Comparison of ENCODE assay signal across 26 cellular contexts in genomic region chr12:125525879-125526278, GRCh38.
DNase-seq lines count a peak whose midpoint lies in the region; ATAC-seq and TF ChIP-seq lines count a peak whose summit lies in the region.
"Had no signal": no experiment of that assay in that cellular context is flagged by ENCODE, and none has a peak within 500 bp of the region (broad histone marks: within the 10 kb centered on the region; RNA-seq: fewer than 3 reads in every experiment).

No MANE protein-coding gene starts in this region.

- no peaks in the 10 kb centered on the region for H3K79me2 ChIP-seq in osteoblast (ENCODE audit: insufficient read depth, low read length)

- no peak overlapping the region for H3K4me2 ChIP-seq in osteoblast (ENCODE audit: insufficient read depth, low read length)
- H3K4me2 ChIP-seq: BLaER1 had no signal

- no peak for TF ChIP-seq CTCF in osteoblast (IDR thresholded peaks at IDR 0.05; ENCODE audit: extremely low read depth, low read depth, low read length)

- DNase-seq in stimulated activated naive CD8-positive, alpha-beta T cell treated with anti-CD3 and anti-CD28 coated beads, Interleukin-15, amount 100 ng/mL, for 72 hours: no peak
- DNase-seq in stimulated activated naive CD8-positive, alpha-beta T cell treated with anti-CD3 and anti-CD28 coated beads, Interleukin-15, Interleukin-2, amounts not matched to agents 100 U/mL and 50 U/mL, for 24 hours: no peak
- DNase-seq in islet precursor cell (peak; percentile 36), osteoblast (ENCODE audit: insufficient read length, low spot score, missing footprints) (peak; percentile 71), hepatic stellate cell (ENCODE audit: low spot score) (no peak)
- DNase-seq in activated T-cell treated with anti-CD3 and anti-CD28 coated beads, Interleukin-2, amount 50 U/mL, for 4 hours: no peak
- DNase-seq: 8988T; ACHN; BE2C; C1 segment of cervical spinal cord; CD4-positive, alpha-beta memory T cell; CD4-positive, CD25-positive, alpha-beta regulatory T cell; CD8-positive, alpha-beta memory T cell; COR-L47; DMS 273 treated with DMSO at 0.1 percent for 48 hours; DMS153; DMS53; DMS79; DND-41; EL; GDM1 had no signal

- no peak overlapping the region for H3K4me3 Mint-ChIP-seq in stimulated activated naive CD8-positive, alpha-beta T cell treated with anti-CD3 and anti-CD28 coated beads, Interleukin-15, amount 100 ng/mL, for 72 hours
- H3K4me3 Mint-ChIP-seq in activated T-cell treated with anti-CD3 and anti-CD28 coated beads, Interleukin-2, amount 50 U/mL, for 4 hours: no peak overlapping the region
- H3K4me3 Mint-ChIP-seq: CD14-positive monocyte; CD4-positive, alpha-beta memory T cell; CD4-positive, CD25-positive, alpha-beta regulatory T cell; CD8-positive, alpha-beta memory T cell had no signal

- no peaks in the 10 kb centered on the region for H3K27me3 ChIP-seq in osteoblast (ENCODE audit: insufficient read depth, low read length)
- H3K27me3 ChIP-seq: BE2C, BLaER1 had no signal

- no peaks in the 10 kb centered on the region for H3K4me1 ChIP-seq in osteoblast (ENCODE audit: insufficient read depth, low read length)
- H3K4me1 ChIP-seq: BE2C, BLaER1 had no signal

- peaks cover 2% of the 10 kb centered on the region for H3K9me3 ChIP-seq in osteoblast (ENCODE audit: low read depth, low read length)
- H3K9me3 ChIP-seq: BE2C had no signal

- H3K36me3 Mint-ChIP-seq in activated T-cell treated with anti-CD3 and anti-CD28 coated beads, Interleukin-2, amount 50 U/mL, for 4 hours (ENCODE audit: insufficient read depth): no peaks in the 10 kb centered on the region
- H3K36me3 Mint-ChIP-seq: CD14-positive monocyte; CD4-positive, alpha-beta memory T cell; CD8-positive, alpha-beta memory T cell had no signal

- H3K4me1 Mint-ChIP-seq in stimulated activated naive CD8-positive, alpha-beta T cell treated with anti-CD3 and anti-CD28 coated beads, Interleukin-15, amount 100 ng/mL, for 72 hours: no peaks in the 10 kb centered on the region
- no peaks in the 10 kb centered on the region for H3K4me1 Mint-ChIP-seq in activated T-cell treated with anti-CD3 and anti-CD28 coated beads, Interleukin-2, amount 50 U/mL, for 4 hours (ENCODE audit: low read depth)
- H3K4me1 Mint-ChIP-seq: CD14-positive monocyte; CD4-positive, alpha-beta memory T cell; CD4-positive, CD25-positive, alpha-beta regulatory T cell; CD8-positive, alpha-beta memory T cell had no signal

- H2AFZ ChIP-seq in osteoblast (ENCODE audit: low read length): no peak overlapping the region

- no peaks in the 10 kb centered on the region for H4K20me1 ChIP-seq in osteoblast (ENCODE audit: insufficient read depth, low read length)
- H4K20me1 ChIP-seq: BLaER1 had no signal

- no peaks in the 10 kb centered on the region for H3K36me3 ChIP-seq in osteoblast (ENCODE audit: insufficient read depth, low read length)
- H3K36me3 ChIP-seq: BE2C, BLaER1 had no signal

- no peak overlapping the region for H3K27ac Mint-ChIP-seq in stimulated activated naive CD8-positive, alpha-beta T cell treated with anti-CD3 and anti-CD28 coated beads, Interleukin-15, amount 100 ng/mL, for 72 hours
- H3K27ac Mint-ChIP-seq: CD4-positive, alpha-beta memory T cell; CD4-positive, CD25-positive, alpha-beta regulatory T cell; CD8-positive, alpha-beta memory T cell had no signal

- H3K9me3 Mint-ChIP-seq in stimulated activated naive CD8-positive, alpha-beta T cell treated with anti-CD3 and anti-CD28 coated beads, Interleukin-15, amount 100 ng/mL, for 72 hours: peaks cover 6 to 36% of the 10 kb centered on the region in 2 donors
- peaks cover 19% of the 10 kb centered on the region for H3K9me3 Mint-ChIP-seq in activated T-cell treated with anti-CD3 and anti-CD28 coated beads, Interleukin-2, amount 50 U/mL, for 4 hours

- H3K27me3 Mint-ChIP-seq in stimulated activated naive CD8-positive, alpha-beta T cell treated with anti-CD3 and anti-CD28 coated beads, Interleukin-15, amount 100 ng/mL, for 72 hours: peaks cover 4% of the 10 kb centered on the region
- no peaks in the 10 kb centered on the region for H3K27me3 Mint-ChIP-seq in activated T-cell treated with anti-CD3 and anti-CD28 coated beads, Interleukin-2, amount 50 U/mL, for 4 hours (ENCODE audit: low read depth)
- H3K27me3 Mint-ChIP-seq: CD4-positive, CD25-positive, alpha-beta regulatory T cell; CD8-positive, alpha-beta memory T cell had no signal

- ATAC-seq in stimulated activated naive CD8-positive, alpha-beta T cell treated with anti-CD3 and anti-CD28 coated beads, Interleukin-15, amount 100 ng/mL, for 72 hours: peak; percentile 15
- ATAC-seq in stimulated activated naive CD8-positive, alpha-beta T cell treated with anti-CD3 and anti-CD28 coated beads, Interleukin-15, Interleukin-2, amounts not matched to agents 100 U/mL and 50 U/mL, for 24 hours: no peak
- ATAC-seq in activated T-cell treated with anti-CD3 and anti-CD28 coated beads, Interleukin-2, amount 50 U/mL, for 4 hours: no peak
- no peak for ATAC-seq in SK-N-SH treated with all-trans-retinoic acid at 6 μM for 48 hours
- ATAC-seq: GM12878 had no signal

- H3K27ac ChIP-seq in osteoblast (ENCODE audit: low read depth, low read length) (no peak overlapping the region), temporal lobe (ENCODE audit: low read depth, low read length) (peak overlapping the region; percentile 33)
- H3K27ac ChIP-seq: BLaER1 had no signal

- no peak overlapping the region for H3K4me3 ChIP-seq in osteoblast (ENCODE audit: insufficient read depth, low read length)
- H3K4me3 ChIP-seq: BLaER1, GM12878 had no signal

TF ChIP-seq in SK-N-SH treated with all-trans-retinoic acid at 6 μM for 48 hours, 23 proteins besides CTCF, POLR2A, EP300 and RAD21 (continues in another document):
- TF ChIP-seq TCF4 (CRISPR knock-in tag; IDR thresholded peaks at IDR 0.05; ENCODE audit: borderline replicate concordance): no peak
- TF ChIP-seq OSR1 (CRISPR knock-in tag; IDR thresholded peaks at IDR 0.05): no peak
- no peak for TF ChIP-seq BACH2 (CRISPR knock-in tag; IDR thresholded peaks at IDR 0.05; ENCODE audit: borderline replicate concordance)
- no peak for TF ChIP-seq ZNF565 (CRISPR knock-in tag; conservative IDR thresholded peaks at IDR 0.05; ENCODE audit: low read depth)
- no peak for TF ChIP-seq ZC3H10 (CRISPR knock-in tag; IDR thresholded peaks at IDR 0.05)
- TF ChIP-seq ZFP3 (CRISPR knock-in tag; IDR thresholded peaks at IDR 0.05): no peak
- no peak for TF ChIP-seq PATZ1 (CRISPR knock-in tag; IDR thresholded peaks at IDR 0.05; ENCODE audit: borderline replicate concordance)
- TF ChIP-seq TSHZ2 (CRISPR knock-in tag; IDR thresholded peaks at IDR 0.05): no peak
- TF ChIP-seq ESRRG (CRISPR knock-in tag; IDR thresholded peaks at IDR 0.05): no peak
- no peak for TF ChIP-seq ZNF8 (CRISPR knock-in tag; IDR thresholded peaks at IDR 0.05)
- no peak for TF ChIP-seq ARNTL (CRISPR knock-in tag; IDR thresholded peaks at IDR 0.05; ENCODE audit: borderline replicate concordance, low read depth)
- TF ChIP-seq SNAI2 (CRISPR knock-in tag; IDR thresholded peaks at IDR 0.05): no peak
- no peak for TF ChIP-seq CSRNP3 (CRISPR knock-in tag; IDR thresholded peaks at IDR 0.05)

Comparison
In these comparisons a context has a peak if more than half of its experiments do, and no peak if none do; other contexts are left out.
1. DNase-seq: peak in islet precursor cell (single experiment) and osteoblast (single experiment); none in stimulated activated naive CD8-positive, alpha-beta T cell treated with anti-CD3 and anti-CD28 coated beads, Interleukin-15, amount 100 ng/mL, for 72 hours (0 of 2), stimulated activated naive CD8-positive, alpha-beta T cell treated with anti-CD3 and anti-CD28 coated beads, Interleukin-15, Interleukin-2, amounts not matched to agents 100 U/mL and 50 U/mL, for 24 hours (single experiment), hepatic stellate cell (single experiment) and activated T-cell treated with anti-CD3 and anti-CD28 coated beads, Interleukin-2, amount 50 U/mL, for 4 hours (single experiment).